In genomic region chr21:16185766-16186165, GRCh38 we compare ENCODE assay signal across 26 cellular contexts.
"Had no signal": no experiment of that assay in that cellular context is flagged by ENCODE, and none has a peak within 500 bp of the region (broad histone marks: within the 10 kb centered on the region; RNA-seq: fewer than 3 reads in every experiment).

No MANE protein-coding gene starts in this region.

- H3K9me3 ChIP-seq: breast epithelium had no signal

- H3K27me3 Mint-ChIP-seq: activated CD4-positive, alpha-beta memory T cell treated with anti-CD3 and anti-CD28 coated beads for 36 hours; activated CD4-positive, alpha-beta T cell treated with anti-CD3 and anti-CD28 coated beads, Interleukin-2, amount 10 ng/mL, durations not matched to agents 24 days and 14 days; stimulated activated naive CD8-positive, alpha-beta T cell treated with anti-CD3 and anti-CD28 coated beads, Interleukin-15, amount 100 ng/mL, for 72 hours had no signal

- H3K27ac Mint-ChIP-seq: activated CD4-positive, alpha-beta memory T cell treated with anti-CD3 and anti-CD28 coated beads for 36 hours; activated CD4-positive, alpha-beta T cell treated with anti-CD3 and anti-CD28 coated beads, Interleukin-2, amount 10 ng/mL, durations not matched to agents 24 days and 14 days; stimulated activated memory B cell treated with anti-CD40 and anti-IgM and Interleukin-4, amounts not matched to agents 10 μg/mL and 1 μg/mL and 100 μg/mL, for 72 hours; stimulated activated naive CD8-positive, alpha-beta T cell treated with anti-CD3 and anti-CD28 coated beads, Interleukin-15, amount 100 ng/mL, for 72 hours; T-helper 1 cell treated with Interleukin-12 subunit alpha and Interleukin-12 subunit beta and Interleukin-4 antibody, amounts not matched to agents 30 μg/mL and 1 μg/mL, for 36 hours had no signal

- H3K27ac ChIP-seq: breast epithelium, coronary artery, esophagus muscularis mucosa, left ventricle myocardium inferior, parathyroid adenoma, right atrium auricular region had no signal

- H3K4me3 ChIP-seq: breast epithelium, coronary artery, esophagus muscularis mucosa, left ventricle myocardium inferior, right atrium auricular region, smooth muscle cell, tibial nerve had no signal

- H3K4me1 ChIP-seq: breast epithelium, parathyroid adenoma had no signal

- H3K9me3 Mint-ChIP-seq: activated CD4-positive, alpha-beta memory T cell treated with anti-CD3 and anti-CD28 coated beads for 36 hours; activated CD4-positive, alpha-beta T cell treated with anti-CD3 and anti-CD28 coated beads, Interleukin-2, amount 10 ng/mL, durations not matched to agents 24 days and 14 days; stimulated activated naive CD8-positive, alpha-beta T cell treated with anti-CD3 and anti-CD28 coated beads, Interleukin-15, amount 100 ng/mL, for 72 hours; T-helper 1 cell treated with Interleukin-12 subunit alpha and Interleukin-12 subunit beta and Interleukin-4 antibody, amounts not matched to agents 30 μg/mL and 1 μg/mL, for 36 hours had no signal

- H3K36me3 ChIP-seq: breast epithelium, esophagus muscularis mucosa, left ventricle myocardium inferior, right atrium auricular region, tibial nerve had no signal

- ATAC-seq: stimulated activated memory B cell treated with anti-CD40 and anti-IgM and Interleukin-4, amounts not matched to agents 10 μg/mL and 1 μg/mL and 100 μg/mL, for 72 hours; stimulated activated naive CD8-positive, alpha-beta T cell treated with anti-CD3 and anti-CD28 coated beads, Interleukin-15, amount 100 ng/mL, for 72 hours had no signal

- H3K4me1 Mint-ChIP-seq: activated CD4-positive, alpha-beta T cell treated with anti-CD3 and anti-CD28 coated beads, Interleukin-2, amount 10 ng/mL, durations not matched to agents 24 days and 14 days; stimulated activated memory B cell treated with anti-CD40 and anti-IgM and Interleukin-4, amounts not matched to agents 10 μg/mL and 1 μg/mL and 100 μg/mL, for 72 hours; stimulated activated naive CD8-positive, alpha-beta T cell treated with anti-CD3 and anti-CD28 coated beads, Interleukin-15, amount 100 ng/mL, for 72 hours had no signal

- H3K4me3 Mint-ChIP-seq: activated CD4-positive, alpha-beta memory T cell treated with anti-CD3 and anti-CD28 coated beads for 36 hours; activated CD4-positive, alpha-beta T cell treated with anti-CD3 and anti-CD28 coated beads, Interleukin-2, amount 10 ng/mL, durations not matched to agents 24 days and 14 days; stimulated activated memory B cell treated with anti-CD40 and anti-IgM and Interleukin-4, amounts not matched to agents 10 μg/mL and 1 μg/mL and 100 μg/mL, for 72 hours; stimulated activated naive CD8-positive, alpha-beta T cell treated with anti-CD3 and anti-CD28 coated beads, Interleukin-15, amount 100 ng/mL, for 72 hours; T-helper 1 cell treated with Interleukin-12 subunit alpha and Interleukin-12 subunit beta and Interleukin-4 antibody, amounts not matched to agents 30 μg/mL and 1 μg/mL, for 36 hours had no signal

- DNase-seq: activated CD4-positive, alpha-beta memory T cell treated with anti-CD3 and anti-CD28 coated beads for 36 hours; activated CD4-positive, alpha-beta T cell treated with anti-CD3 and anti-CD28 coated beads, Interleukin-2, amount 10 ng/mL, durations not matched to agents 24 days and 14 days; activated CD4-positive, CD25-positive, alpha-beta regulatory T cell treated with anti-CD3 and anti-CD28 coated beads, Interleukin-2, amount 50 U/mL, for 72 hours; activated CD8-positive, alpha-beta memory T cell treated with anti-CD3 and anti-CD28 coated beads, Interleukin-2, amount 50 U/mL, for 4 hours; activated gamma-delta T cell; activated naive CD4-positive, alpha-beta T cell treated with anti-CD3 and anti-CD28 coated beads, Interleukin-2, amount 50 U/mL, for 16 hours; activated T-cell treated with anti-CD3 and anti-CD28 coated beads, Interleukin-2, amount 50 U/mL, for 1 hour; amniotic stem cell; islet precursor cell; left ventricle myocardium inferior; nucleus accumbens; stimulated activated CD4-positive, alpha-beta T cell treated with anti-CD3 and anti-CD28 coated beads, Interleukin-1b, Interleukin-23, amount 100 ng/mL, for 48 hours; stimulated activated CD4-positive, alpha-beta T cell treated with anti-CD3 and anti-CD28 coated beads, Interleukin-4, amount 100 ng/mL, for 4 hours; stimulated activated CD8-positive, alpha-beta memory T cell treated with anti-CD3 and anti-CD28 coated beads, Interleukin-4, amount 100 ng/mL, for 48 hours; stimulated activated naive CD8-positive, alpha-beta T cell treated with anti-CD3 and anti-CD28 coated beads, Interleukin-15, amount 100 ng/mL, for 72 hours; SW 1271; T-helper 9 cell had no signal

- H3K27me3 ChIP-seq: breast epithelium, esophagus muscularis mucosa, right atrium auricular region, tibial nerve had no signal

- H3K36me3 Mint-ChIP-seq: activated CD4-positive, alpha-beta memory T cell treated with anti-CD3 and anti-CD28 coated beads for 36 hours; stimulated activated memory B cell treated with anti-CD40 and anti-IgM and Interleukin-4, amounts not matched to agents 10 μg/mL and 1 μg/mL and 100 μg/mL, for 72 hours had no signal
